ENCODE assay signal across 16 cellular contexts in the genomic region with DNA sequence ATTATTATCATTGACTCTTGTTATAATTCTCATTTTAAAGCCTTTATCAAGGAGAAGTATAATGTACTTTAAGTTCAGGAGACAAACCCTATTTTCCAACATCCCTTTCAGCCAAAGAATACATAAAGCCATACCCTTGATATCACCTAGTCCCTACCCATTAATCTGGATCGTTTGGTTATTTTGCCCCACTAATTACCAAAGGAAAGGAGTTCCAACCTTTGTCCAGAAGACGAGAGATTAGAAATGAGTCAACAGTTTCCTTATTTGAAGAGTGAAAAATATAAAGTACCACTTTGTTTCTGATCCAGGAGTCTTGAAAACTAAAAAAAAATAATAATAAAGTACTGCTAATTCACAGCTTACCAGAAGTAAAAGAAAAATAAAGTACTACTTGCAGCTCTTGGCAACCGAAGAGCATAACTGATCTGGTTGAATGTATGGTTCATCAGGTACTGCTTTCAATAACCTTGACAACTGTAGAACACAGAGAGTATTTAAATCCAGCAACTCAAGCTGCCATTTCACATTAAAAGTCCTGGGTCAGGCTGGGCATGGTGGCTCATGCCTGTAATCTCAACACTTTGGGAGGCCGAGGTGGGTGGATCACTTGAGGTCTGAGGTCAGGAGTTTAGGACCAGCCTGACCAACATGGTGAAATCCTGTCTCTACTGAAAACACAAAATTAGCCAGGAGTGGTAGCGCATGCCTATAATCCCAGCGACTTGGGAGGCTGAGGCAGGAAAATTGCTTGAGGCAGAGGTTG. TPM values are rescaled to one million over a fixed set of nuclear protein-coding genes. Genes with fewer than 3 reads are reported as not detected.
DNase-seq lines count a peak whose midpoint lies in the region; ATAC-seq, FAIRE-seq and TF ChIP-seq lines count a peak whose summit lies in the region.
"Had no signal": no experiment of that assay in that cellular context is flagged by ENCODE, and none has a peak within 500 bp of the region (broad histone marks: within the 10 kb centered on the region; RNA-seq: fewer than 3 reads in every experiment).

No MANE protein-coding gene starts in this region.

- BruUV-seq in Panc1 (replicated peaks; lab: Mats Ljungman, UMichigan), result no TSS peak

- TF ChIP-seq POLR2A in GM12892 (IDR thresholded peaks at IDR 0.05; ENCODE audit: low read depth, low read length) (no peak), esophagus squamous epithelium (IDR thresholded peaks at IDR 0.05) (no peak), gastrocnemius medialis (IDR thresholded peaks at IDR 0.05) (no peak)

- TF ChIP-seq CTCF in Panc1 (IDR thresholded peaks at IDR 0.05), result no peak
- TF ChIP-seq CTCF in esophagus squamous epithelium (IDR thresholded peaks at IDR 0.05), result no peak
- TF ChIP-seq CTCF in gastrocnemius medialis (IDR thresholded peaks at IDR 0.05 in 4 of 5, conservative IDR thresholded peaks at IDR 0.05 in 1 of 5), result no peak

- in situ Hi-C loops in Panc1 (cut with HindIII; ENCODE audit: low pct_unique_long_range_greater_than_20kb, low sequenced_read_pairs), result no loop called here
- in situ Hi-C loops in gastrocnemius medialis (cut with MboI; ENCODE audit: low sequenced_read_pairs in 4 of 4), result no loop called here

- 48 to 55% methylated on average over 6 of the region's 6 CpGs for WGBS in esophagus squamous epithelium, 2 donors

- H3K27ac ChIP-seq in Panc1 (ENCODE audit: low read length) (peak overlapping the region; percentile 86), esophagus squamous epithelium (peak overlapping the region in 3 of 4 donors; percentile 61 to 67 (median 62)), gastrocnemius medialis (peak overlapping the region; percentile 35 to 86 (median 78))
- H3K27ac ChIP-seq: ovary had no signal

- CTCF ChIA-PET in Panc1 (lab: Charles Lee), result no interaction called here

- H3K27me3 ChIP-seq in Panc1 (ENCODE audit: control insufficient read depth, insufficient read depth, low read length) (no peaks in the 10 kb centered on the region), esophagus squamous epithelium (no peaks in the 10 kb centered on the region), gastrocnemius medialis (no peaks in the 10 kb centered on the region)
- H3K27me3 ChIP-seq: ovary had no signal

- DNase-seq in GM12892 (ENCODE audit: insufficient read length) (no peak), Panc1 (ENCODE audit: low read depth, low spot score) (no peak), esophagus squamous epithelium (lab: John Stamatoyannopoulos, UW) (no peak), gastrocnemius medialis (no peak), AG08395 (ENCODE audit: low spot score) (no peak), SHP77 treated with DMSO at 0.1 percent for 48 hours (lab: John Stamatoyannopoulos, UW) (no peak), sciatic nerve (ENCODE audit: low spot score) (no peak)
- DNase-seq: activated CD8-positive, alpha-beta T cell treated with anti-CD3 and anti-CD28 coated beads, Interleukin-2, amount 10 ng/mL, durations not matched to agents 7 days and 5 days; activated naive CD4-positive, alpha-beta T cell treated with anti-CD3 and anti-CD28 coated beads, Interleukin-2, amount 50 U/mL, for 16 hours; cerebellar nuclear complex; NCI-H1105; NCI-H510A treated with DMSO at 0.1 percent for 48 hours; ovary had no signal

- peak; percentile 48 for FAIRE-seq in GM12892 (lab: Jason Lieb, UNC)
- FAIRE-seq: GM18507 had no signal

- no peak for ATAC-seq in Panc1
- ATAC-seq in gastrocnemius medialis, result no peak
- no peak for ATAC-seq in sciatic nerve
- ATAC-seq in GM18520 (IDR thresholded peaks at IDR 0.05; ENCODE audit: unreplicated experiment), result no peak
- ATAC-seq: activated CD8-positive, alpha-beta T cell treated with anti-CD3 and anti-CD28 coated beads, Interleukin-2, amount 10 ng/mL, durations not matched to agents 7 days and 5 days; stimulated activated memory B cell treated with anti-CD40 and anti-IgM and Interleukin-4, amounts not matched to agents 10 μg/mL and 1 μg/mL and 100 μg/mL, for 72 hours had no signal

- H3K4me1 ChIP-seq in Panc1 (ENCODE audit: control insufficient read depth, insufficient read depth, low read length), result peaks cover 72% of the 10 kb centered on the region
- peaks cover 15 to 83% (median 61%) of the 10 kb centered on the region in 3 donors for H3K4me1 ChIP-seq in esophagus squamous epithelium
- H3K4me1 ChIP-seq in gastrocnemius medialis, result peaks cover 35 to 58% of the 10 kb centered on the region in 2 donors

- H3K36me3 ChIP-seq in Panc1 (ENCODE audit: control insufficient read depth, insufficient read depth, low read length), result no peaks in the 10 kb centered on the region
- peaks cover 0 to 5% (median 0%) of the 10 kb centered on the region in 3 donors for H3K36me3 ChIP-seq in esophagus squamous epithelium
- peaks cover 0 to 5% of the 10 kb centered on the region in 2 donors for H3K36me3 ChIP-seq in gastrocnemius medialis
- H3K36me3 ChIP-seq: ovary had no signal

- H3K9me3 ChIP-seq in Panc1 (ENCODE audit: control insufficient read depth, insufficient read depth, low read depth, low read length) (no peaks in the 10 kb centered on the region), esophagus squamous epithelium (no peaks in the 10 kb centered on the region), gastrocnemius medialis (no peaks in the 10 kb centered on the region)
- H3K9me3 ChIP-seq: ovary had no signal

- intact Hi-C loops in Panc1 (cut with micrococcal nuclease; ENCODE audit: unreplicated experiment) (no loop called here), esophagus squamous epithelium (cut with DNase I) (no loop called here), gastrocnemius medialis (cut with DNase I; ENCODE audit: low total_unique reads) (no loop called here), sciatic nerve (cut with DNase I) (no loop called here)

- POLR2A ChIA-PET in Panc1 (lab: Charles Lee), result no interaction called here

- H3K4me3 ChIP-seq in Panc1 (ENCODE audit: low read depth in 2 of 2, low read length in 2 of 2), result no peak overlapping the region
- H3K4me3 ChIP-seq in esophagus squamous epithelium, result no peak overlapping the region
- H3K4me3 ChIP-seq in gastrocnemius medialis, result no peak overlapping the region
- H3K4me3 ChIP-seq: ovary had no signal

RNA-seq across cellular contexts. Expression of a gene that starts 33.7 kb away (rescaled TPM):
- 49.7 TPM for polyA plus RNA-seq in GM12892 (2012; ENCODE audit: missing spikeins)
- total RNA-seq in Panc1 (2021; ENCODE audit: unreplicated experiment), result 155 TPM
- polyA plus RNA-seq in Panc1 (2012; ENCODE audit: insufficient read length), result 69.9 TPM
- total RNA-seq in esophagus squamous epithelium, result 10 to 100 TPM; 48.0 to 70.0 (median 62.7) TPM
- 10 to 100 TPM in 1 of 4 donors, 1 to 10 TPM in 3; 7.4 to 24.5 (median 8.8) TPM for total RNA-seq in gastrocnemius medialis
- 142 TPM for total RNA-seq in sciatic nerve
